In genomic region chr7:73203312-73203711, GRCh38 we compare ENCODE assay signal across 8 cellular contexts.
DNase-seq lines count a peak whose midpoint lies in the region; ATAC-seq, FAIRE-seq and TF ChIP-seq lines count a peak whose summit lies in the region.
"Not testable (repeated sequence)": the region's sequence is repeated elsewhere in the genome, so short reads cannot be mapped to it uniquely, and the experiment has no call there.

No MANE protein-coding gene starts in this region.

- not testable (repeated sequence) for H3K4me1 Mint-ChIP-seq in activated CD4-positive, alpha-beta T cell treated with anti-CD3 and anti-CD28 coated beads, Interleukin-2, amount 10 ng/mL, durations not matched to agents 24 days and 14 days

- H3K9me3 Mint-ChIP-seq in activated CD4-positive, alpha-beta T cell treated with anti-CD3 and anti-CD28 coated beads, Interleukin-2, amount 10 ng/mL, durations not matched to agents 24 days and 14 days = not testable (repeated sequence)

- peak; percentile 95 for FAIRE-seq in H54 (lab: Jason Lieb, UNC)

- H3K4me3 Mint-ChIP-seq in activated CD4-positive, alpha-beta T cell treated with anti-CD3 and anti-CD28 coated beads, Interleukin-2, amount 10 ng/mL, durations not matched to agents 24 days and 14 days = not testable (repeated sequence)

- 94 to 95% methylated on average over 5 of the region's 5 CpGs for WGBS in lung, 2 donors
- WGBS in spleen, 5 donors = 56 to 96% (median 90%) methylated on average over 5 of the region's 5 CpGs; no CpG with 5 or more reads in 1 of the 5 donors
- 40% methylated on average over 2 of the region's 5 CpGs for WGBS in suprapubic skin

- not testable (repeated sequence) for ATAC-seq in lung (ENCODE audit: insufficient read depth, low FRiP score)

- H3K27me3 Mint-ChIP-seq in activated CD4-positive, alpha-beta T cell treated with anti-CD3 and anti-CD28 coated beads, Interleukin-2, amount 10 ng/mL, durations not matched to agents 24 days and 14 days = not testable (repeated sequence)

- not testable (repeated sequence) for H3K27me3 ChIP-seq in breast epithelium; lung (ENCODE audit: control insufficient read depth, insufficient read depth); spleen (replicated peaks in 1 of 7); suprapubic skin

- TF ChIP-seq EP300 in suprapubic skin (IDR thresholded peaks at IDR 0.05) = not testable (repeated sequence)

- not testable (repeated sequence) for TF ChIP-seq CTCF in RWPE1 (conservative IDR thresholded peaks at IDR 0.05; ENCODE audit: low read depth); breast epithelium (IDR thresholded peaks at IDR 0.05); lung (IDR thresholded peaks at IDR 0.05; ENCODE audit: control extremely low read depth, extremely low read depth); spleen (IDR thresholded peaks at IDR 0.05 in 8 of 11, conservative IDR thresholded peaks at IDR 0.05 in 3 of 11); suprapubic skin (IDR thresholded peaks at IDR 0.05)

- POLR2A ChIA-PET in RWPE1 (lab: Yijun Ruan, JAX; ENCODE audit: low non-redundant PET) = not testable (repeated sequence)

- DNase-seq in H54 (ENCODE audit: insufficient read length, low spot score); RWPE1 (ENCODE audit: low spot score): not testable (repeated sequence)
- DNase-seq in activated CD4-positive, alpha-beta T cell treated with anti-CD3 and anti-CD28 coated beads, Interleukin-2, amount 10 ng/mL, durations not matched to agents 24 days and 14 days = peak; percentile 54
- DNase-seq in breast epithelium (ENCODE audit: low spot score in 2 of 2) (peak; percentile 63 to 72), cardiac septum (ENCODE audit: low spot score) (peak; percentile 29), lung (ENCODE audit: low spot score) (peak; percentile 18), spleen (peak; percentile 61), suprapubic skin (ENCODE audit: low spot score in 2 of 2) (peak; percentile 65 to 70)

- H3K36me3 ChIP-seq in breast epithelium; lung (ENCODE audit: control insufficient read depth in 2 of 2, insufficient read depth in 2 of 2, low read length in 2 of 2); spleen; suprapubic skin: not testable (repeated sequence)

- H3K9me3 ChIP-seq in breast epithelium; lung (ENCODE audit: control insufficient read depth in 2 of 2, insufficient read depth in 1 of 2, low read length in 1 of 2); spleen; suprapubic skin: not testable (repeated sequence)

- H3K4me3 ChIP-seq in breast epithelium, lung, spleen, suprapubic skin: not testable (repeated sequence)

- H3K36me3 Mint-ChIP-seq in activated CD4-positive, alpha-beta T cell treated with anti-CD3 and anti-CD28 coated beads, Interleukin-2, amount 10 ng/mL, durations not matched to agents 24 days and 14 days (ENCODE audit: low read depth) = not testable (repeated sequence)

- not testable (repeated sequence) for H3K27ac Mint-ChIP-seq in activated CD4-positive, alpha-beta T cell treated with anti-CD3 and anti-CD28 coated beads, Interleukin-2, amount 10 ng/mL, durations not matched to agents 24 days and 14 days

- intact Hi-C loops in activated CD4-positive, alpha-beta T cell treated with anti-CD3 and anti-CD28 coated beads, Interleukin-2, amount 10 ng/mL, durations not matched to agents 24 days and 14 days (cut with micrococcal nuclease); breast epithelium (cut with DNase I; ENCODE audit: low total_unique reads); cardiac septum (cut with DNase I); spleen (cut with DNase I; ENCODE audit: low total_unique reads): not testable (repeated sequence)

- CTCF ChIA-PET in RWPE1 (lab: Yijun Ruan, JAX) = not testable (repeated sequence)

- not testable (repeated sequence) for H3K4me1 ChIP-seq in breast epithelium; lung (ENCODE audit: control insufficient read depth in 2 of 2, insufficient read depth in 2 of 2, low read length in 2 of 2); spleen; suprapubic skin

- H3K27ac ChIP-seq in RWPE1 = peak overlapping the region; percentile 42; the same call in 1 of the 2 replicates
- not testable (repeated sequence) for H3K27ac ChIP-seq in breast epithelium; lung (ENCODE audit: low read depth in 1 of 2, low read length in 1 of 2); spleen; suprapubic skin

- not testable (repeated sequence) for TF ChIP-seq POLR2A in H54 (IDR thresholded peaks at IDR 0.05; ENCODE audit: low read depth, low read length); breast epithelium (IDR thresholded peaks at IDR 0.05); spleen (IDR thresholded peaks at IDR 0.05); suprapubic skin (IDR thresholded peaks at IDR 0.05)
